In genomic region chr4:113901994-113902787, GRCh38 we compare ENCODE assay signal across 8 cellular contexts.
DNase-seq lines count a peak whose midpoint lies in the region; ATAC-seq, FAIRE-seq and TF ChIP-seq lines count a peak whose summit lies in the region.

No MANE protein-coding gene starts in this region.

- H3K79me2 ChIP-seq in endothelial cell of umbilical vein (ENCODE audit: control insufficient read depth, insufficient read depth, low read length), result peaks cover 11% of the 10 kb centered on the region

- H3K4me1 ChIP-seq in endothelial cell of umbilical vein (ENCODE audit: control insufficient read depth, extremely low read depth, insufficient read depth, low read length) (no peaks in the 10 kb centered on the region), testis (no peaks in the 10 kb centered on the region)

- TF ChIP-seq CTCF in endothelial cell of umbilical vein (IDR thresholded peaks at IDR 0.05; ENCODE audit: extremely low read depth in 1 of 2, insufficient read depth in 1 of 2, low read depth in 1 of 2, low read length in 2 of 2) (no peak), testis (IDR thresholded peaks at IDR 0.05) (no peak)

- CTCF ChIA-PET in endothelial cell of umbilical vein (lab: Charles Lee), result no interaction called here

- FAIRE-seq in endothelial cell of umbilical vein (lab: Jason Lieb, UNC), result no peak

- intact Hi-C loops in activated CD4-positive, alpha-beta T cell treated with anti-CD3 and anti-CD28 coated beads, Interleukin-2, amount 10 ng/mL, durations not matched to agents 24 days and 14 days (cut with micrococcal nuclease), result loop anchor here (10.0 kb wide), 1 partner anchor 507 kb away; no protein-coding TSS in a partner anchor
- intact Hi-C loops in endothelial cell of umbilical vein (cut with micrococcal nuclease) (loop anchor here (5.0 kb wide), 1 partner anchor 475 kb away; no protein-coding TSS in a partner anchor), testis (cut with DNase I; ENCODE audit: low total_unique reads) (no loop called here)

- peak; percentile 40 for ATAC-seq in HG03097 (IDR thresholded peaks at IDR 0.05; ENCODE audit: low FRiP score, unreplicated experiment)
- no peak for ATAC-seq in GM21360 (IDR thresholded peaks at IDR 0.05; ENCODE audit: unreplicated experiment)

- no peaks in the 10 kb centered on the region for H3K27me3 Mint-ChIP-seq in activated CD4-positive, alpha-beta T cell treated with anti-CD3 and anti-CD28 coated beads, Interleukin-2, amount 10 ng/mL, durations not matched to agents 24 days and 14 days

- TF ChIP-seq POLR2A in endothelial cell of umbilical vein (IDR thresholded peaks at IDR 0.05; ENCODE audit: low read depth, low read length) (no peak), testis (IDR thresholded peaks at IDR 0.05) (no peak)

- dilution Hi-C loops in endothelial cell of umbilical vein (cut with MboI; ENCODE audit: extremely low pct_ligation_motif_present, low sequenced_read_pairs), result no loop called here

- H3K4me2 ChIP-seq in endothelial cell of umbilical vein (ENCODE audit: insufficient read depth, low read length), result no peak overlapping the region

- H3K9me3 ChIP-seq in endothelial cell of umbilical vein (replicated peaks; ENCODE audit: control insufficient read depth, insufficient read depth, low read length) (no peaks in the 10 kb centered on the region), MG63 (no peaks in the 10 kb centered on the region), testis (no peaks in the 10 kb centered on the region)

- no peaks in the 10 kb centered on the region for H3K36me3 Mint-ChIP-seq in activated CD4-positive, alpha-beta T cell treated with anti-CD3 and anti-CD28 coated beads, Interleukin-2, amount 10 ng/mL, durations not matched to agents 24 days and 14 days (ENCODE audit: low read depth)

- no peak overlapping the region for H2AFZ ChIP-seq in endothelial cell of umbilical vein (ENCODE audit: low read depth, low read length)

- POLR2A ChIA-PET in endothelial cell of umbilical vein (lab: Charles Lee), result no interaction called here

- H3K27ac Mint-ChIP-seq in activated CD4-positive, alpha-beta T cell treated with anti-CD3 and anti-CD28 coated beads, Interleukin-2, amount 10 ng/mL, durations not matched to agents 24 days and 14 days, result peak overlapping the region; percentile 37

- no peaks in the 10 kb centered on the region for H3K9me1 ChIP-seq in endothelial cell of umbilical vein (replicated peaks; ENCODE audit: control insufficient read depth, extremely low read depth, insufficient read depth, low read length)

- H3K9ac ChIP-seq in endothelial cell of umbilical vein (replicated peaks; ENCODE audit: extremely low read depth, insufficient read depth, low read length), result no peak overlapping the region

- H3K9me3 Mint-ChIP-seq in activated CD4-positive, alpha-beta T cell treated with anti-CD3 and anti-CD28 coated beads, Interleukin-2, amount 10 ng/mL, durations not matched to agents 24 days and 14 days, result peaks cover 3% of the 10 kb centered on the region

- H3K27me3 ChIP-seq in endothelial cell of umbilical vein (ENCODE audit: control insufficient read depth in 2 of 2, insufficient read depth in 2 of 2, low read length in 2 of 2), result no peaks in the 10 kb centered on the region
- no peaks in the 10 kb centered on the region for H3K27me3 ChIP-seq in MG63
- H3K27me3 ChIP-seq in testis, result no peaks in the 10 kb centered on the region

- H4K20me1 ChIP-seq in endothelial cell of umbilical vein (replicated peaks; ENCODE audit: control insufficient read depth, extremely low read depth, insufficient read depth, low read length), result no peaks in the 10 kb centered on the region

- no TSS peak for BruUV-seq in endothelial cell of umbilical vein (replicated peaks; lab: Mats Ljungman, UMichigan)

- H3K4me3 ChIP-seq in endothelial cell of umbilical vein (replicated peaks in 1 of 3; ENCODE audit: insufficient read depth in 1 of 3, low read depth in 1 of 3, low read length in 3 of 3) (no peak overlapping the region), MG63 (no peak overlapping the region), testis (no peak overlapping the region)

- H3K4me3 Mint-ChIP-seq in activated CD4-positive, alpha-beta T cell treated with anti-CD3 and anti-CD28 coated beads, Interleukin-2, amount 10 ng/mL, durations not matched to agents 24 days and 14 days, result peak overlapping the region; percentile 38

- DNase-seq in activated CD4-positive, alpha-beta T cell treated with anti-CD3 and anti-CD28 coated beads, Interleukin-2, amount 10 ng/mL, durations not matched to agents 24 days and 14 days, result peak; percentile 82
- DNase-seq in endothelial cell of umbilical vein (ENCODE audit: low read depth, low spot score) (peak; percentile 26), SW 1271 (lab: John Stamatoyannopoulos, UW) (no peak), MG63 (no peak), testis (no peak)
- DNase-seq in stimulated activated CD8-positive, alpha-beta memory T cell treated with anti-CD3 and anti-CD28 coated beads, Interleukin-15, amount 100 ng/mL, for 48 hours (ENCODE audit: low read depth in 2 of 2), result peak; percentile 18 to 44

- WGBS in testis, 2 donors, result 57 to 71% methylated on average over 13 of the region's 13 CpGs

- no peak overlapping the region for H3K27ac ChIP-seq in endothelial cell of umbilical vein (ENCODE audit: insufficient read depth, low read depth, low read length)
- no peak overlapping the region for H3K27ac ChIP-seq in testis

- peaks cover 27% of the 10 kb centered on the region for H3K4me1 Mint-ChIP-seq in activated CD4-positive, alpha-beta T cell treated with anti-CD3 and anti-CD28 coated beads, Interleukin-2, amount 10 ng/mL, durations not matched to agents 24 days and 14 days

- peaks cover 15 to 17% of the 10 kb centered on the region in 2 experiments for H3K36me3 ChIP-seq in endothelial cell of umbilical vein (ENCODE audit: control insufficient read depth in 2 of 2, extremely low read depth in 1 of 2, insufficient read depth in 2 of 2, low read length in 2 of 2)
- peaks cover 37% of the 10 kb centered on the region for H3K36me3 ChIP-seq in MG63
- no peaks in the 10 kb centered on the region for H3K36me3 ChIP-seq in testis (ENCODE audit: low read depth, missing control alignments)

TF ChIP-seq in endothelial cell of umbilical vein, 7 proteins besides CTCF, POLR2A, EP300 and RAD21:
- TF ChIP-seq EZH2 (IDR thresholded peaks at IDR 0.05; ENCODE audit: borderline replicate concordance, low read depth, low read length, severe bottlenecking) (no peak), MYC (IDR thresholded peaks at IDR 0.05; ENCODE audit: low read depth, low read length) (no peak), GATA2 (IDR thresholded peaks at IDR 0.05; ENCODE audit: insufficient read depth, insufficient read length, low read depth, low read length) (no peak), MAX (IDR thresholded peaks at IDR 0.05; ENCODE audit: insufficient read depth, insufficient read length) (no peak), POLR2AphosphoS5 (IDR thresholded peaks at IDR 0.05; ENCODE audit: insufficient read depth, low read depth, low read length) (no peak)
TF ChIP-seq in endothelial cell of umbilical vein: peak in this region for 0.

Comparison
In these comparisons a context has a peak if more than half of its experiments do, and no peak if none do; other contexts are left out.
1. DNase-seq: peak in activated CD4-positive, alpha-beta T cell treated with anti-CD3 and anti-CD28 coated beads, Interleukin-2, amount 10 ng/mL, durations not matched to agents 24 days and 14 days (single experiment), endothelial cell of umbilical vein (single experiment) and stimulated activated CD8-positive, alpha-beta memory T cell treated with anti-CD3 and anti-CD28 coated beads, Interleukin-15, amount 100 ng/mL, for 48 hours (2 of 2); none in SW 1271 (0 of 2), MG63 (single experiment) and testis (single experiment).